ENCODE assay signal across 23 cellular contexts in genomic region chr3:122231781-122232180, GRCh38. TPM values are rescaled to one million over a fixed set of nuclear protein-coding genes. Genes with fewer than 3 reads are reported as not detected.
DNase-seq lines count a peak whose midpoint lies in the region; ATAC-seq and TF ChIP-seq lines count a peak whose summit lies in the region.
"Had no signal": no experiment of that assay in that cellular context is flagged by ENCODE, and none has a peak within 500 bp of the region (broad histone marks: within the 10 kb centered on the region; RNA-seq: fewer than 3 reads in every experiment).

No MANE protein-coding gene starts in this region.

- no peaks in the 10 kb centered on the region for H3K9me3 Mint-ChIP-seq in naive B cell
- H3K9me3 Mint-ChIP-seq: CD4-positive, alpha-beta T cell; CD8-positive, alpha-beta memory T cell; HFFc6 had no signal

- no peak overlapping the region for H3K4me3 ChIP-seq in BLaER1 treated with 17β-estradiol and CSF1 and Interleukin-3, amounts not matched to agents 10 nM and 100 nM
- H3K4me3 ChIP-seq in trophoblast cell (ENCODE audit: low read depth, low read length) (no peak overlapping the region), tibial nerve (no peak overlapping the region), mucosa of descending colon (no peak overlapping the region)
- H3K4me3 ChIP-seq: A549, GM12878, HAP-1 had no signal

- H3K36me3 ChIP-seq in BLaER1 treated with 17β-estradiol and CSF1 and Interleukin-3, amounts not matched to agents 10 nM and 100 nM, result no peaks in the 10 kb centered on the region
- H3K36me3 ChIP-seq in trophoblast cell (ENCODE audit: control insufficient read depth in 1 of 2, insufficient read depth in 2 of 2, low read length in 2 of 2), result no peaks in the 10 kb centered on the region
- no peaks in the 10 kb centered on the region for H3K36me3 ChIP-seq in tibial nerve
- no peaks in the 10 kb centered on the region for H3K36me3 ChIP-seq in mucosa of descending colon (ENCODE audit: low read depth)
- H3K36me3 ChIP-seq: HAP-1 had no signal

- H3K9ac ChIP-seq in BLaER1 treated with 17β-estradiol and CSF1 and Interleukin-3, amounts not matched to agents 10 nM and 100 nM, result no peak overlapping the region
- no peak overlapping the region for H3K9ac ChIP-seq in trophoblast cell (ENCODE audit: low read length)

- TF ChIP-seq CTCF in tibial nerve (IDR thresholded peaks at IDR 0.05), result no peak
- no peak for TF ChIP-seq CTCF in mucosa of descending colon (IDR thresholded peaks at IDR 0.05)

- no peak overlapping the region for H4K91ac ChIP-seq in trophoblast cell (ENCODE audit: low read depth, low read length)

- H3K36me3 Mint-ChIP-seq in T-helper 17 cell (ENCODE audit: low read depth) (no peaks in the 10 kb centered on the region), naive B cell (no peaks in the 10 kb centered on the region)

- no peaks in the 10 kb centered on the region for H3K27me3 ChIP-seq in BLaER1 treated with 17β-estradiol and CSF1 and Interleukin-3, amounts not matched to agents 10 nM and 100 nM
- H3K27me3 ChIP-seq in trophoblast cell (ENCODE audit: insufficient read depth, low read length), result no peaks in the 10 kb centered on the region
- H3K27me3 ChIP-seq in tibial nerve, result no peaks in the 10 kb centered on the region

- no peak overlapping the region for H3K18ac ChIP-seq in trophoblast cell (ENCODE audit: low read length)

- intact Hi-C loops in cardiac septum (cut with DNase I) (no loop called here), mucosa of descending colon (cut with DNase I, micrococcal nuclease) (no loop called here)

- no peak for DNase-seq in T-helper 17 cell
- DNase-seq in naive B cell, result no peak
- DNase-seq in trophoblast cell, result peak; percentile 90 to 91
- DNase-seq in tibial nerve (ENCODE audit: low spot score in 2 of 2), result no peak
- DNase-seq in cardiac septum (ENCODE audit: low spot score), result no peak
- DNase-seq in mucosa of descending colon, result no peak
- DNase-seq: 8988T; ACHN; CD4-positive, alpha-beta T cell; CD8-positive, alpha-beta memory T cell; DMS 273 treated with DMSO at 0.1 percent for 48 hours; DMS79; EL; GDM1; GOT3; HFFc6 had no signal

- no peak for TF ChIP-seq POLR2A in tibial nerve (IDR thresholded peaks at IDR 0.05)

- no peak overlapping the region for H2AK5ac ChIP-seq in trophoblast cell (ENCODE audit: low read length)

- peaks cover 19 to 32% (median 26%) of the 10 kb centered on the region in 10 experiments for H3K4me1 ChIP-seq in BLaER1 treated with 17β-estradiol and CSF1 and Interleukin-3, amounts not matched to agents 10 nM and 100 nM
- peaks cover 0 to 4% of the 10 kb centered on the region in 2 experiments for H3K4me1 ChIP-seq in trophoblast cell (ENCODE audit: control insufficient read depth in 1 of 2, insufficient read depth in 2 of 2, low read length in 2 of 2)
- no peaks in the 10 kb centered on the region for H3K4me1 ChIP-seq in tibial nerve
- H3K4me1 ChIP-seq in mucosa of descending colon (ENCODE audit: low read depth), result no peaks in the 10 kb centered on the region
- H3K4me1 ChIP-seq: A549, HAP-1 had no signal

- no peak overlapping the region for H2BK5ac ChIP-seq in trophoblast cell (ENCODE audit: low read depth, low read length, poor library complexity)

- peak overlapping the region; percentile 81 for H3K27ac Mint-ChIP-seq in T-helper 17 cell
- H3K27ac Mint-ChIP-seq in naive B cell, result peak overlapping the region in 2 of 6 donors; percentile 76 to 87
- H3K27ac Mint-ChIP-seq: CD4-positive, alpha-beta T cell; CD8-positive, alpha-beta memory T cell; HFFc6 had no signal

- peak overlapping the region in 6 of 11 experiments; percentile 69 to 90 (median 86); a peak in 7 of 22 replicates for H3K4me2 ChIP-seq in BLaER1 treated with 17β-estradiol and CSF1 and Interleukin-3, amounts not matched to agents 10 nM and 100 nM
- no peak overlapping the region for H3K4me2 ChIP-seq in trophoblast cell (ENCODE audit: low read length)
- H3K4me2 ChIP-seq: A549 had no signal

- peak overlapping the region; percentile 49 for H3K4me3 Mint-ChIP-seq in T-helper 17 cell
- peak overlapping the region in 5 of 8 donors; percentile 37 to 90 (median 52) for H3K4me3 Mint-ChIP-seq in naive B cell
- H3K4me3 Mint-ChIP-seq: CD4-positive, alpha-beta T cell; CD8-positive, alpha-beta memory T cell; HFFc6 had no signal

- H3K4ac ChIP-seq in trophoblast cell (ENCODE audit: low read depth, low read length), result no peak overlapping the region

- TF ChIP-seq EP300 in tibial nerve (IDR thresholded peaks at IDR 0.05), result no peak

- H4K8ac ChIP-seq in trophoblast cell (ENCODE audit: low read depth, low read length), result no peak overlapping the region

- ATAC-seq in T-helper 17 cell (no peak), naive B cell (ENCODE audit: low read depth in 2 of 2) (no peak), mucosa of descending colon (no peak), HG03521 (IDR thresholded peaks at IDR 0.05; ENCODE audit: unreplicated experiment) (no peak)
- ATAC-seq: A549 had no signal

- no peak overlapping the region for H2BK120ac ChIP-seq in trophoblast cell (ENCODE audit: insufficient read depth, low read length, poor library complexity)

- H3K27me3 Mint-ChIP-seq in T-helper 17 cell (peaks cover 11% of the 10 kb centered on the region), naive B cell (no peaks in the 10 kb centered on the region)

- no peaks in the 10 kb centered on the region for H3K79me2 ChIP-seq in trophoblast cell (ENCODE audit: control insufficient read depth, insufficient read depth, low read length, poor library complexity)

- H3K27ac ChIP-seq in BLaER1 treated with 17β-estradiol and CSF1 and Interleukin-3, amounts not matched to agents 10 nM and 100 nM, result peak overlapping the region in 1 of 11 experiments; percentile 77; a peak in 2 of 22 replicates
- H3K27ac ChIP-seq in trophoblast cell (ENCODE audit: low read depth, low read length), result no peak overlapping the region
- no peak overlapping the region for H3K27ac ChIP-seq in tibial nerve
- H3K27ac ChIP-seq: A549, C4-2B had no signal

- no peak overlapping the region for H2AFZ ChIP-seq in trophoblast cell (ENCODE audit: insufficient read depth, low read length, poor library complexity)

- no peak overlapping the region for H3K14ac ChIP-seq in trophoblast cell (ENCODE audit: low read length)

- no CpG with 5 or more reads among the region's 7 CpGs for WGBS in trophoblast cell (ENCODE audit: extremely low coverage, insufficient coverage, insufficient read length)
- 26 to 34% methylated on average over 7 of the region's 7 CpGs for WGBS in tibial nerve, 2 donors

- no peak overlapping the region for H3K23ac ChIP-seq in trophoblast cell (ENCODE audit: low read length)

- H3K9me3 ChIP-seq in BLaER1 treated with 17β-estradiol and CSF1 and Interleukin-3, amounts not matched to agents 10 nM and 100 nM (replicated peaks in 1 of 11), result peaks cover 0 to 8% (median 0%) of the 10 kb centered on the region in 11 experiments; a peak in 2 of 22 replicates
- H3K9me3 ChIP-seq in T-helper 17 cell (ENCODE audit: control insufficient read depth, low read length, poor library complexity, severe bottlenecking) (no peaks in the 10 kb centered on the region), trophoblast cell (ENCODE audit: insufficient read depth, low read depth, low read length) (no peaks in the 10 kb centered on the region), tibial nerve (no peaks in the 10 kb centered on the region), mucosa of descending colon (no peaks in the 10 kb centered on the region)
- H3K9me3 ChIP-seq: A549, HAP-1 had no signal

- H4K20me1 ChIP-seq in BLaER1 treated with 17β-estradiol and CSF1 and Interleukin-3, amounts not matched to agents 10 nM and 100 nM, result no peaks in the 10 kb centered on the region

- H2BK12ac ChIP-seq in trophoblast cell (ENCODE audit: low read length), result no peak overlapping the region

- no peaks in the 10 kb centered on the region for H3K79me1 ChIP-seq in trophoblast cell (ENCODE audit: low read length)

- H3K4me1 Mint-ChIP-seq in T-helper 17 cell (peaks cover 33% of the 10 kb centered on the region), naive B cell (peaks cover 22 to 29% (median 27%) of the 10 kb centered on the region in 3 donors)

- H4K12ac ChIP-seq in trophoblast cell (ENCODE audit: low read depth, low read length), result no peak overlapping the region

RNA-seq across cellular contexts. Expression of gene CASR, which starts 48.3 kb away (rescaled TPM):
- total RNA-seq in T-helper 17 cell (1 to 10 TPM in 1 of 2 donors, under 1 TPM in 1; 0.10 to 1.3 TPM), tibial nerve (under 1 TPM in 1 of 4 donors, not detected in 3; 0.39 TPM), cardiac septum (not detected), mucosa of descending colon (1 to 10 TPM in 1 of 3 donors, under 1 TPM in 2; 0.32 to 1.2 (median 0.36) TPM)
- not detected for polyA plus RNA-seq in naive B cell (ENCODE audit: low read depth in 6 of 6)
- polyA plus RNA-seq in trophoblast cell (2013), result under 0.01 and 0.01 TPM in 2 replicates
- total RNA-seq: CD8-positive, alpha-beta memory T cell had no signal
- polyA plus RNA-seq: A549; BJ; CD8-positive, alpha-beta memory T cell had no signal

Comparison
In these comparisons a context has a peak if more than half of its experiments do, and no peak if none do; other contexts are left out.
1. DNase-seq: peak in trophoblast cell (2 of 2); none in T-helper 17 cell (0 of 3), naive B cell (single experiment), tibial nerve (0 of 2), cardiac septum (single experiment) and mucosa of descending colon (0 of 3).